In the genomic region with DNA sequence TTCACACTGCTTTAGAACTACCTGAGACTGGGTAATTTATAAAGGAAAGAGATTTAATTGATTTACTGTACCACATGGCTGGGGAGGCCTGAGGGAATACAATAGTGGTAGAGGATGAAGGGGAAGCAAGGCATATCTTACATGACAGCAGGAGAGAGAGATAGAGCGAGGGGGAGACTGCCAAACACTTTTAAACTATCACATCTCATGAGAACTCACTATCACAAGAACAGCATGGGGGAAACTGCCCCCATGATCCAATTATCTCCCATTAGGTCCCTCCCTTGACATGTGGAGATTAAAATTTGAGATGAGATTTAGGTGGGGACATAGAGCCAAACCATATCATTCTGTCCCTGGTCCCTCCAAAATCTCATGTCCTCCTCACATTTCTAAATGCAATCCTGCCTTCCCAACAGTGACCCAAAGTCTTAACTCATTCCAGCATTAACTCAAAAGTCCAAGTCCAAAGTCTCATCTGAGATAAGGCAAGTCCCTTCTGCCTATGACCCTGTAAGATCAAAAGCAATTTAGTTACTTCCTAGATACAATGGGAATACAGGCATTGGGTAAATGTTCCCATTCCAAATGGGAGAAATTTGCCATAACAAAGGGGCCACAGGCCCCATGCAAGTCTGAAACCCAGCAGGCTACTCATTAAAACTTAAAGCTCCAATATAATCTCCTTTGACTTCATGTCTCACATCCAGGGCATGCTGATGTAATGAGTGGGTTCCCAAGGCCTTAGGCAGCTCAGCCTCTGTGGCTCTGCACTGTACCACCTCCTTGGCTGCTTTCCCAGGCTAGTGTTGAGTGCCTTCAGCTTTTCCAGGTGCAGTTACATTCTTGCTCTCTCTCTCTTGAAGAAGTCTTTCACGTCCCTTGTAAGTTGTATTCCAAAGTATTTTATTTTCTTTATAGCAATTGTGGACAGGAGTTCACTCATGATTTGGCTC, we compare ENCODE assay signal across 10 cellular contexts.
A peak's percentile ranks its signal among the peaks of the same experiment; 100 is the strongest.
DNase-seq lines count a peak whose midpoint lies in the region; ATAC-seq lines count a peak whose summit lies in the region.
"Had no signal": no experiment of that assay in that cellular context is flagged by ENCODE, and none has a peak within 500 bp of the region (broad histone marks: within the 10 kb centered on the region; RNA-seq: fewer than 3 reads in every experiment).

No MANE protein-coding gene starts in this region.

- H3K4me1 Mint-ChIP-seq in activated CD4-positive, alpha-beta memory T cell treated with anti-CD3 and anti-CD28 coated beads for 36 hours (ENCODE audit: low read depth), result no peaks in the 10 kb centered on the region
- H3K4me1 Mint-ChIP-seq: nephron progenitor cell had no signal

- no peak for ATAC-seq in GM21367 (IDR thresholded peaks at IDR 0.05; ENCODE audit: unreplicated experiment)

- intact Hi-C loops in activated CD4-positive, alpha-beta memory T cell treated with anti-CD3 and anti-CD28 coated beads for 36 hours (cut with micrococcal nuclease), result no loop called here

- CTCF ChIA-PET in activated CD4-positive, alpha-beta memory T cell treated with anti-CD3 and anti-CD28 coated beads for 36 hours (lab: Charles Lee), result no interaction called here

- no peaks in the 10 kb centered on the region for H3K36me3 Mint-ChIP-seq in activated CD4-positive, alpha-beta memory T cell treated with anti-CD3 and anti-CD28 coated beads for 36 hours

- no peak overlapping the region for H3K27ac Mint-ChIP-seq in activated CD4-positive, alpha-beta memory T cell treated with anti-CD3 and anti-CD28 coated beads for 36 hours
- H3K27ac Mint-ChIP-seq: nephron progenitor cell had no signal

- POLR2A ChIA-PET in activated CD4-positive, alpha-beta memory T cell treated with anti-CD3 and anti-CD28 coated beads for 36 hours (lab: Charles Lee), result no interaction called here

- H3K9me3 Mint-ChIP-seq in activated CD4-positive, alpha-beta memory T cell treated with anti-CD3 and anti-CD28 coated beads for 36 hours, result peaks cover 5% of the 10 kb centered on the region

- no peak overlapping the region for H3K4me3 Mint-ChIP-seq in activated CD4-positive, alpha-beta memory T cell treated with anti-CD3 and anti-CD28 coated beads for 36 hours
- H3K4me3 Mint-ChIP-seq: nephron progenitor cell had no signal

- DNase-seq in COR-L47 (lab: John Stamatoyannopoulos, UW), result peak; percentile 10
- DNase-seq in HT-29 (ENCODE audit: low spot score), result peak; percentile 7
- peak; percentile 81 for DNase-seq in amniotic epithelial cell (ENCODE audit: low read depth)
- DNase-seq in iris pigment epithelial cell (ENCODE audit: low read depth), result peak; percentile 81
- DNase-seq in NCI-H128 (lab: John Stamatoyannopoulos, UW; ENCODE audit: unreplicated experiment), result no peak
- DNase-seq in activated CD4-positive, alpha-beta memory T cell treated with anti-CD3 and anti-CD28 coated beads for 36 hours, result no peak
- no peak for DNase-seq in RPMI8226
- DNase-seq: nephron progenitor cell; stimulated activated CD4-positive, alpha-beta T cell treated with anti-CD3 and anti-CD28 coated beads, Interleukin-15, amount 100 ng/mL, for 24 hours had no signal

- H3K27me3 Mint-ChIP-seq in activated CD4-positive, alpha-beta memory T cell treated with anti-CD3 and anti-CD28 coated beads for 36 hours, result peaks cover 3% of the 10 kb centered on the region

Comparison
In these comparisons a context has a peak if more than half of its experiments do, and no peak if none do; other contexts are left out.
1. DNase-seq: peak in COR-L47 (single experiment), HT-29 (single experiment), amniotic epithelial cell (single experiment) and iris pigment epithelial cell (single experiment); none in NCI-H128 (single experiment), activated CD4-positive, alpha-beta memory T cell treated with anti-CD3 and anti-CD28 coated beads for 36 hours (single experiment) and RPMI8226 (single experiment).